Comparison of ENCODE assay signal across 9 cellular contexts in genomic region chr10:46378108-46378507, GRCh38. TPM values are rescaled to one million over a fixed set of nuclear protein-coding genes. Genes with fewer than 3 reads are reported as not detected.
"Had no signal": no experiment of that assay in that cellular context is flagged by ENCODE, and none has a peak within 500 bp of the region (broad histone marks: within the 10 kb centered on the region; RNA-seq: fewer than 3 reads in every experiment).

No MANE protein-coding gene starts in this region.

RNA-seq across cellular contexts. Expression of gene ANXA8L1, which starts 2.5 kb away (rescaled TPM):
- total RNA-seq: activated CD4-positive, alpha-beta memory T cell treated with anti-CD3 and anti-CD28 coated beads for 36 hours; activated naive CD8-positive, alpha-beta T cell treated with anti-CD3 and anti-CD28 coated beads for 36 hours; activated T-cell treated with anti-CD3 and anti-CD28 coated beads, Interleukin-2, amount 50 U/mL, for 4 hours; activated T-helper 2 cell treated with anti-CD3 and anti-CD28 coated beads, Interferon-gamma antibody, Interleukin-2, Interleukin-4, amounts not matched to agents 10 μg/mL and 5 μg/mL and 100 μg/mL, durations not matched to agents 14 hours and 24 hours and 36 hours; Peyer's patch; SK-MEL-5; T-helper 17 cell; WTC11 had no signal
- polyA plus RNA-seq: IgD-negative memory B cell had no signal
